13 cellular contexts compared by ENCODE assay signal in the genomic region with DNA sequence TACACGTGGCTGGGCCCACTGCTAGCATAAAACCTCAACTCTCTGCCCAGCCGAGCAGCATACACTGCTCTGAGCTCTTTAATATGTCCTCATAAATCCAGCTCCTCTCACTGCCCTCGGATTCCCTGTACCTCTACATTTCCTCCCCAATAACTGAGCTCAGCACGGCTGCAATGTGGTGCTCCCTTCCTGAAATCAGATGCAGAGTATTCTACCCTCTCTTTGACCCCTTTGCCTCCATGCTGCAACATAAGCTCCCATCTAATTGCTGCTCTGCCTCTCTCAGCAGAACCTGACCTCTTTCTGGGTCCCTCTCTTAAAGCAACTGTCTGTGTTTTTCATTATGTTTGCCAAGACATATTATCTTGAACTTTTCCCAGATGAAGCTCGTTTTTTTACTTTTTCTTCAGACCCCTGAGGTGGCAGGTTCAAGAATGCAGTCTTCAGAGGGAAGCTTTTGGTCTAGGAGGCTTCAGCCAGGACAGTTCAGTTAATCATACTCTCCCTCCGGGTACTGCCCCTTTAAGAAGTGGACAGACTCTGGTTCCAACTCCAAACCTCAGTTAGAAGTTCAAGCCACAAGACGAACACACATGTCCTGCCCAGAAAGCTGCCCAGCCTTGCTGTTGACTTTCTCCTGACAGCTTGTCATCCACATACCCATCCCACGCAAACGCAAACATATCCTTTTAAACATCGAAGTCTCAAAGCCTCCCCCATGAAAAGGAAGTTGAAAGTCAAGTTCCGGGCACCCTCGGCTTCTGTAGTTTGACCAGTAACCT.
DNase-seq lines count a peak whose midpoint lies in the region; ATAC-seq and TF ChIP-seq lines count a peak whose summit lies in the region.
"Had no signal": no experiment of that assay in that cellular context is flagged by ENCODE, and none has a peak within 500 bp of the region (broad histone marks: within the 10 kb centered on the region; RNA-seq: fewer than 3 reads in every experiment).

No MANE protein-coding gene starts in this region.

- DNase-seq in RWPE2 (ENCODE audit: low spot score) (no peak), esophagus muscularis mucosa (ENCODE audit: extremely low spot score) (no peak), mesothelial cell of epicardium (ENCODE audit: low spot score in 2 of 2, unreplicated experiment in 2 of 2) (no peak), tibial artery (no peak), kidney glomerular epithelial cell (lab: John Stamatoyannopoulos, UW) (no peak), activated T-cell treated with anti-CD3 and anti-CD28 coated beads for 4 hours (no peak), DMS153 (lab: John Stamatoyannopoulos, UW) (no peak)
- DNase-seq: activated T-cell treated with anti-CD3 and anti-CD28 coated beads, Interleukin-2, amount 50 U/mL, for 4 hours; DMS79 treated with DMSO at 0.1 percent for 48 hours; Kasumi-1; NCI-H774; small intestine had no signal

- TF ChIP-seq POLR2A in esophagus muscularis mucosa (IDR thresholded peaks at IDR 0.05; ENCODE audit: low read depth), result no peak

- H3K36me3 Mint-ChIP-seq in mesothelial cell of epicardium, result no peaks in the 10 kb centered on the region

- TF ChIP-seq EP300 in esophagus muscularis mucosa (IDR thresholded peaks at IDR 0.05), result no peak

- H3K9me3 ChIP-seq in RWPE2 (ENCODE audit: severe bottlenecking) (no peaks in the 10 kb centered on the region), esophagus muscularis mucosa (no peaks in the 10 kb centered on the region), tibial artery (no peaks in the 10 kb centered on the region)

- H3K36me3 ChIP-seq in RWPE2 (ENCODE audit: low read depth) (no peaks in the 10 kb centered on the region), esophagus muscularis mucosa (no peaks in the 10 kb centered on the region), tibial artery (no peaks in the 10 kb centered on the region)

- peak overlapping the region; percentile 89 for H3K27ac Mint-ChIP-seq in mesothelial cell of epicardium
- H3K27ac Mint-ChIP-seq: dendritic cell treated with granulocyte-macrophage colony-stimulating factor and Interleukin-4, amounts not matched to agents 40 ng/mL and 50 ng/mL, for 4 days had no signal

- no peak for TF ChIP-seq CTCF in RWPE2 (IDR thresholded peaks at IDR 0.05; ENCODE audit: poor library complexity, severe bottlenecking)
- no peak for TF ChIP-seq CTCF in esophagus muscularis mucosa (IDR thresholded peaks at IDR 0.05)
- TF ChIP-seq CTCF in mesothelial cell of epicardium (IDR thresholded peaks at IDR 0.05; ENCODE audit: unreplicated experiment), result no peak
- no peak for TF ChIP-seq CTCF in tibial artery (IDR thresholded peaks at IDR 0.05)

- peak overlapping the region; percentile 28 for H3K4me3 Mint-ChIP-seq in mesothelial cell of epicardium
- H3K4me3 Mint-ChIP-seq: activated T-cell treated with anti-CD3 and anti-CD28 coated beads, Interleukin-2, amount 50 U/mL, for 4 hours; dendritic cell treated with granulocyte-macrophage colony-stimulating factor and Interleukin-4, amounts not matched to agents 40 ng/mL and 50 ng/mL, for 4 days had no signal

- peak; percentile 37 for ATAC-seq in RWPE2 (ENCODE audit: low read depth)
- ATAC-seq: activated T-cell treated with anti-CD3 and anti-CD28 coated beads, Interleukin-2, amount 50 U/mL, for 4 hours had no signal

- no peaks in the 10 kb centered on the region for H3K4me1 ChIP-seq in RWPE2 (ENCODE audit: insufficient read depth, poor library complexity, severe bottlenecking)
- peaks cover 0 to 20% (median 19%) of the 10 kb centered on the region in 4 donors for H3K4me1 ChIP-seq in esophagus muscularis mucosa
- peaks cover 0 to 24% (median 18%) of the 10 kb centered on the region in 4 donors for H3K4me1 ChIP-seq in tibial artery

- H3K4me1 Mint-ChIP-seq in mesothelial cell of epicardium, result peaks cover 32% of the 10 kb centered on the region

- peaks cover 5% of the 10 kb centered on the region for H3K27me3 Mint-ChIP-seq in mesothelial cell of epicardium (ENCODE audit: low read depth)

- H3K27ac ChIP-seq in RWPE2 (ENCODE audit: poor library complexity, severe bottlenecking) (no peak overlapping the region), esophagus muscularis mucosa (replicated peaks in 1 of 4) (peak overlapping the region in 3 of 4 donors; percentile 22 to 33 (median 26)), tibial artery (peak overlapping the region; percentile 65 to 68)

- no peaks in the 10 kb centered on the region for H3K9me3 Mint-ChIP-seq in mesothelial cell of epicardium
- H3K9me3 Mint-ChIP-seq: activated T-cell treated with anti-CD3 and anti-CD28 coated beads, Interleukin-2, amount 50 U/mL, for 4 hours; dendritic cell treated with granulocyte-macrophage colony-stimulating factor and Interleukin-4, amounts not matched to agents 40 ng/mL and 50 ng/mL, for 4 days had no signal

- H3K4me3 ChIP-seq in RWPE2 (ENCODE audit: severe bottlenecking) (no peak overlapping the region), esophagus muscularis mucosa (peak overlapping the region; percentile 15 to 41 (median 32)), tibial artery (peak overlapping the region; percentile 34 to 48)

- 25% methylated on average over 12 of the region's 12 CpGs for WGBS in esophagus muscularis mucosa

- intact Hi-C loops in esophagus muscularis mucosa (cut with DNase I) (no loop called here), tibial artery (cut with DNase I; ENCODE audit: low total_unique reads) (no loop called here)

- peaks cover 2% of the 10 kb centered on the region for H3K27me3 ChIP-seq in RWPE2 (ENCODE audit: insufficient read depth, poor library complexity, severe bottlenecking)
- H3K27me3 ChIP-seq in esophagus muscularis mucosa, result no peaks in the 10 kb centered on the region
- no peaks in the 10 kb centered on the region for H3K27me3 ChIP-seq in tibial artery
